31 cellular contexts compared by ENCODE assay signal in the genomic region with DNA sequence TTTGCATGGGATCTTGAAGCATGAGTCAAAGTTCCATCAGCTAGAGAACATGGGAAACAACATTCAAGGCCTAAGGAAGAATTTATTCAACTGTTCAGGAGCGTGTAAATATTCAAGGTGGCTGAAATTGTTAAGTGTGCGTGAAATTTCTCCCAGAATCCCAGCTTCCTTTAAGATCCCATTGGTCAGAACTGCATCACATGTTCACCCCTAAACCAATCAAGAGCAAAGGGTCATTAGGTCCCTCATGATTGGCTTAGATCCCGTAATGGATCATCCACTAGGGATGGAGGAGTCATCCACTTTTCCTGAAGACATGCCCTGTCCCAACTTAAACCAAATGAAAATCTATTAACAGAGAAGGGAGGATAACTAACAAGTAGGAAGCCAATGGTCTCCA.
A peak's percentile ranks its signal among the peaks of the same experiment; 100 is the strongest.
DNase-seq lines count a peak whose midpoint lies in the region; ATAC-seq, FAIRE-seq and TF ChIP-seq lines count a peak whose summit lies in the region.
"Had no signal": no experiment of that assay in that cellular context is flagged by ENCODE, and none has a peak within 500 bp of the region (broad histone marks: within the 10 kb centered on the region; RNA-seq: fewer than 3 reads in every experiment).

No MANE protein-coding gene starts in this region.

- BruUV-seq in K562 (replicated peaks; lab: Mats Ljungman, UMichigan), result no TSS peak

- peaks cover 0 to 4% of the 10 kb centered on the region in 2 experiments; a peak in 1 of 5 replicates for H3K27me3 ChIP-seq in K562 (ENCODE audit: control insufficient read depth in 2 of 2, insufficient read depth in 2 of 2, low read length in 2 of 2)
- no peaks in the 10 kb centered on the region for H3K27me3 ChIP-seq in testis
- H3K27me3 ChIP-seq: BE2C; BLaER1; BLaER1 treated with 17β-estradiol and CSF1 and Interleukin-3, amounts not matched to agents 10 nM and 100 nM had no signal

- TF ChIP-seq POLR2A in K562 (conservative IDR thresholded peaks at IDR 0.05) (no peak), testis (IDR thresholded peaks at IDR 0.05) (no peak)

- TF ChIP-seq EP300 in K562 (IDR thresholded peaks at IDR 0.05; ENCODE audit: low read length), result no peak

- DNase-seq in K562 (ENCODE audit: extremely low read depth in 1 of 4, low spot score in 3 of 4), result peak in 2 of 4 experiments; percentile 12 to 13
- peak; percentile 18 for DNase-seq in testis
- DNase-seq in NCI-H82 treated with DMSO at 0.1 percent for 48 hours (lab: John Stamatoyannopoulos, UW; ENCODE audit: unreplicated experiment), result no peak
- DNase-seq in activated CD8-positive, alpha-beta memory T cell treated with anti-CD3 and anti-CD28 coated beads, Interleukin-2, amount 50 U/mL, for 48 hours, result no peak
- DNase-seq: 8988T; ACHN; AML-193; BE2C; C1 segment of cervical spinal cord; Caco-2; Calu3; CD4-positive, alpha-beta memory T cell; CD4-positive, alpha-beta T cell; CD4-positive, CD25-positive, alpha-beta regulatory T cell; CD8-positive, alpha-beta memory T cell; CD8-positive, alpha-beta T cell; COR-L47; DMS 273 treated with DMSO at 0.1 percent for 48 hours; DMS153; DMS53; DMS79; DMS79 treated with DMSO at 0.1 percent for 48 hours; DND-41; EL had no signal

- WGBS in K562 (ENCODE audit: insufficient coverage, low coverage, missing lambda C conversion rate), result 0% methylated on average over 3 of the region's 3 CpGs
- WGBS in testis, 2 donors, result 45 to 58% methylated on average over 3 of the region's 3 CpGs

- no peaks in the 10 kb centered on the region for H3K4me1 ChIP-seq in K562 (replicated peaks in 1 of 2; ENCODE audit: control insufficient read depth in 2 of 2, insufficient read depth in 2 of 2, low read length in 2 of 2)
- H3K4me1 ChIP-seq in testis, result no peaks in the 10 kb centered on the region
- H3K4me1 ChIP-seq: A549, BE2C had no signal

- CTCF ChIA-PET in K562 (lab: Yijun Ruan, JAX; ENCODE audit: low intra/inter-chr PET ratio), result no interaction called here

- no peaks in the 10 kb centered on the region for H3K79me2 ChIP-seq in K562 (ENCODE audit: control insufficient read depth, insufficient read depth, low read length)

- POLR2A ChIA-PET in K562 (lab: Yijun Ruan, JAX), result no interaction called here

- H3K9me3 ChIP-seq in K562 (replicated peaks; ENCODE audit: control insufficient read depth, insufficient read depth, low read depth, low read length), result no peaks in the 10 kb centered on the region
- no peaks in the 10 kb centered on the region for H3K9me3 ChIP-seq in testis
- H3K9me3 ChIP-seq: BE2C, BLaER1, Caco-2 had no signal

- intact Hi-C loops in K562 (cut with micrococcal nuclease) (no loop called here), testis (cut with DNase I; ENCODE audit: low total_unique reads) (no loop called here)

- ATAC-seq in K562, result no peak
- ATAC-seq: A549; CD8-positive, alpha-beta T cell had no signal

- H3K9ac ChIP-seq in K562 (ENCODE audit: insufficient read depth in 1 of 2, low read depth in 2 of 2, low read length in 2 of 2), result no peak overlapping the region
- H3K9ac ChIP-seq: BLaER1; BLaER1 treated with 17β-estradiol and CSF1 and Interleukin-3, amounts not matched to agents 10 nM and 100 nM had no signal

- no peak overlapping the region for H2AFZ ChIP-seq in K562 (ENCODE audit: low read depth, low read length)

- FAIRE-seq in K562 (lab: Jason Lieb, UNC), result no peak
- FAIRE-seq: A204.1, A549, D721Med had no signal

- no peak overlapping the region for H3K27ac ChIP-seq in K562 (ENCODE audit: extremely low read depth, low read depth, low read length)
- H3K27ac ChIP-seq in testis, result no peak overlapping the region
- H3K27ac ChIP-seq: 22Rv1; A549; BLaER1; BLaER1 treated with 17β-estradiol and CSF1 and Interleukin-3, amounts not matched to agents 10 nM and 100 nM; C4-2B had no signal

- H3K4me2 ChIP-seq in K562 (ENCODE audit: insufficient read depth, low read length), result no peak overlapping the region
- H3K4me2 ChIP-seq: A549; BLaER1; BLaER1 treated with 17β-estradiol and CSF1 and Interleukin-3, amounts not matched to agents 10 nM and 100 nM had no signal

- H3K36me3 ChIP-seq in K562 (ENCODE audit: control insufficient read depth, insufficient read depth, low read length) (no peaks in the 10 kb centered on the region), testis (ENCODE audit: low read depth, missing control alignments) (no peaks in the 10 kb centered on the region)
- H3K36me3 ChIP-seq: BE2C; BLaER1; BLaER1 treated with 17β-estradiol and CSF1 and Interleukin-3, amounts not matched to agents 10 nM and 100 nM had no signal

- no peak for TF ChIP-seq RAD21 in K562 (CRISPR knock-in tag; conservative IDR thresholded peaks at IDR 0.05 in 1 of 2, IDR thresholded peaks at IDR 0.05 in 1 of 2)

- TF ChIP-seq CTCF in K562 (IDR thresholded peaks at IDR 0.05 in 2 of 3, conservative IDR thresholded peaks at IDR 0.05 in 1 of 3; ENCODE audit: insufficient read depth in 2 of 3, low read depth in 1 of 3, low read length in 3 of 3) (no peak), testis (IDR thresholded peaks at IDR 0.05) (no peak)

- H3K4me3 ChIP-seq in K562 (no peak overlapping the region), testis (no peak overlapping the region)
- H3K4me3 ChIP-seq: A549; BLaER1; BLaER1 treated with 17β-estradiol and CSF1 and Interleukin-3, amounts not matched to agents 10 nM and 100 nM had no signal

- no peaks in the 10 kb centered on the region for H3K9me1 ChIP-seq in K562 (ENCODE audit: control insufficient read depth, insufficient read depth, low read length)

- H4K20me1 ChIP-seq in K562 (replicated peaks; ENCODE audit: control insufficient read depth, insufficient read depth, low read length), result no peaks in the 10 kb centered on the region
- H4K20me1 ChIP-seq: BLaER1; BLaER1 treated with 17β-estradiol and CSF1 and Interleukin-3, amounts not matched to agents 10 nM and 100 nM had no signal

- in situ Hi-C loops in K562 (cut with MboI), result no loop called here

TF ChIP-seq in K562, 482 proteins besides CTCF, POLR2A, EP300 and RAD21:
- peak; percentile 8 for TF ChIP-seq RBM25 (IDR thresholded peaks at IDR 0.05; ENCODE audit: low read depth, low read length, severe bottlenecking)
- peak; percentile 24 for TF ChIP-seq FOS (IDR thresholded peaks at IDR 0.05; ENCODE audit: extremely low read depth, insufficient read length)
- TF ChIP-seq NFYB (IDR thresholded peaks at IDR 0.05; ENCODE audit: extremely low read depth, insufficient read length), result peak; percentile 72
- TF ChIP-seq, protein P1, sequence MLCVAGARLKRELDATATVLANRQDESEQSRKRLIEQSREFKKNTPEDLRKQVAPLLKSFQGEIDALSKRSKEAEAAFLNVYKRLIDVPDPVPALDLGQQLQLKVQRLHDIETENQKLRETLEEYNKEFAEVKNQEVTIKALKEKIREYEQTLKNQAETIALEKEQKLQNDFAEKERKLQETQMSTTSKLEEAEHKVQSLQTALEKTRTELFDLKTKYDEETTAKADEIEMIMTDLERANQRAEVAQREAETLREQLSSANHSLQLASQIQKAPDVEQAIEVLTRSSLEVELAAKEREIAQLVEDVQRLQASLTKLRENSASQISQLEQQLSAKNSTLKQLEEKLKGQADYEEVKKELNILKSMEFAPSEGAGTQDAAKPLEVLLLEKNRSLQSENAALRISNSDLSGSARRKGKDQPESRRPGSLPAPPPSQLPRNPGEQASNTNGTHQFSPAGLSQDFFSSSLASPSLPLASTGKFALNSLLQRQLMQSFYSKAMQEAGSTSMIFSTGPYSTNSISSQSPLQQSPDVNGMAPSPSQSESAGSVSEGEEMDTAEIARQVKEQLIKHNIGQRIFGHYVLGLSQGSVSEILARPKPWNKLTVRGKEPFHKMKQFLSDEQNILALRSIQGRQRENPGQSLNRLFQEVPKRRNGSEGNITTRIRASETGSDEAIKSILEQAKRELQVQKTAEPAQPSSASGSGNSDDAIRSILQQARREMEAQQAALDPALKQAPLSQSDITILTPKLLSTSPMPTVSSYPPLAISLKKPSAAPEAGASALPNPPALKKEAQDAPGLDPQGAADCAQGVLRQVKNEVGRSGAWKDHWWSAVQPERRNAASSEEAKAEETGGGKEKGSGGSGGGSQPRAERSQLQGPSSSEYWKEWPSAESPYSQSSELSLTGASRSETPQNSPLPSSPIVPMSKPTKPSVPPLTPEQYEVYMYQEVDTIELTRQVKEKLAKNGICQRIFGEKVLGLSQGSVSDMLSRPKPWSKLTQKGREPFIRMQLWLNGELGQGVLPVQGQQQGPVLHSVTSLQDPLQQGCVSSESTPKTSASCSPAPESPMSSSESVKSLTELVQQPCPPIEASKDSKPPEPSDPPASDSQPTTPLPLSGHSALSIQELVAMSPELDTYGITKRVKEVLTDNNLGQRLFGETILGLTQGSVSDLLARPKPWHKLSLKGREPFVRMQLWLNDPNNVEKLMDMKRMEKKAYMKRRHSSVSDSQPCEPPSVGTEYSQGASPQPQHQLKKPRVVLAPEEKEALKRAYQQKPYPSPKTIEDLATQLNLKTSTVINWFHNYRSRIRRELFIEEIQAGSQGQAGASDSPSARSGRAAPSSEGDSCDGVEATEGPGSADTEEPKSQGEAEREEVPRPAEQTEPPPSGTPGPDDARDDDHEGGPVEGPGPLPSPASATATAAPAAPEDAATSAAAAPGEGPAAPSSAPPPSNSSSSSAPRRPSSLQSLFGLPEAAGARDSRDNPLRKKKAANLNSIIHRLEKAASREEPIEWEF (CRISPR knock-in tag; IDR thresholded peaks at IDR 0.05), result no peak
- TF ChIP-seq RAD51 (IDR thresholded peaks at IDR 0.05; ENCODE audit: borderline replicate concordance, low read depth), result 0 out of 2 replicates have a peak, but pooled peaks have one; percentile 43
- TF ChIP-seq, protein P2, sequence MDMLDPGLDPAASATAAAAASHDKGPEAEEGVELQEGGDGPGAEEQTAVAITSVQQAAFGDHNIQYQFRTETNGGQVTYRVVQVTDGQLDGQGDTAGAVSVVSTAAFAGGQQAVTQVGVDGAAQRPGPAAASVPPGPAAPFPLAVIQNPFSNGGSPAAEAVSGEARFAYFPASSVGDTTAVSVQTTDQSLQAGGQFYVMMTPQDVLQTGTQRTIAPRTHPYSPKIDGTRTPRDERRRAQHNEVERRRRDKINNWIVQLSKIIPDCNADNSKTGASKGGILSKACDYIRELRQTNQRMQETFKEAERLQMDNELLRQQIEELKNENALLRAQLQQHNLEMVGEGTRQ (CRISPR knock-in tag; IDR thresholded peaks at IDR 0.05), result peak; percentile 65
TF ChIP-seq in K562: peak in this region for 5.
